22 cellular contexts compared by ENCODE assay signal in the genomic region with DNA sequence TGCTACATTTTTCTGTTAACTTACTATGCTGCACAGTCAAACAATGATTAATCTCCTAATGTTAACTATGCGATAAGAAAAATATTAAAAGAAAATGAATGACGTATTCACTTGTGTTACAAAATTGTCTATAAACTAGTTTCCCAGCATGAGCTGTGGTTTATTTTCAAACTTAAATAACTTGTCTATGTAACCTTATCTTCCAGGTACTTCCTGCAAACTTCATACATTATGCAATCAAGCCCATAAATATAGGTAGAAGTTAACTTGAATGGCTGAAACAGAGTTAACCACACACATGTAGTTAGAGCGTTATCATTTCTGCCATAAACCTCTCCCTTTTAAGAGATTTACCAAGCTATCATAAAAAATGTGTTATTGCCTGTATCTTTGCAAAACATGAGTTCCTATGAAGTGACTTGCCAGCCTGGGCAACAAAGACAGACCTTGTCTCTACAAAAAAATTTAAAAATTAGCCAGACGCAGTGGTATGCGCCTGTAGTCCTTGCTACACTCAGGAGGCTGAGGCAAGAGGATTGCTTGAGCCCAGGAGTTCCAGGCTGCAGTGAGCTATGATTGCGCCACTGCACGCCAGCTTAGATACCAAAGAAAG. TPM values are rescaled to one million over a fixed set of nuclear protein-coding genes. Genes with fewer than 3 reads are reported as not detected.
A peak's percentile ranks its signal among the peaks of the same experiment; 100 is the strongest.
DNase-seq lines count a peak whose midpoint lies in the region; ATAC-seq, FAIRE-seq and TF ChIP-seq lines count a peak whose summit lies in the region.
"Had no signal": no experiment of that assay in that cellular context is flagged by ENCODE, and none has a peak within 500 bp of the region (broad histone marks: within the 10 kb centered on the region; RNA-seq: fewer than 3 reads in every experiment).

No MANE protein-coding gene starts in this region.

- peaks cover 43 to 53% of the 10 kb centered on the region in 2 experiments for H3K4me1 ChIP-seq in neutrophil (ENCODE audit: control insufficient read depth in 1 of 2, insufficient read depth in 1 of 2, low read depth in 1 of 2, low read length in 1 of 2)
- H3K4me1 ChIP-seq: foreskin keratinocyte had no signal

- ATAC-seq in HG02938 (IDR thresholded peaks at IDR 0.05; ENCODE audit: unreplicated experiment) (no peak), GM21528 (IDR thresholded peaks at IDR 0.05; ENCODE audit: low FRiP score, unreplicated experiment) (no peak)
- ATAC-seq: activated CD8-positive, alpha-beta T cell treated with anti-CD3 and anti-CD28 coated beads, Interleukin-2, amount 10 ng/mL, durations not matched to agents 7 days and 5 days; foreskin keratinocyte; natural killer cell treated with Interleukin-12 subunit alpha and Interleukin-12 subunit beta and Interleukin-15 and Interleukin-18, amount 100 ng/mL, for 72 hours; stimulated activated naive B cell treated with anti-CD40 and anti-IgM and Interleukin-4, amounts not matched to agents 10 μg/mL and 1 μg/mL and 100 μg/mL, for 72 hours had no signal

- H3K9me3 ChIP-seq in neutrophil, result no peaks in the 10 kb centered on the region
- H3K9me3 ChIP-seq: thoracic aorta had no signal

- peak in 1 of 2 experiments; percentile 88 for DNase-seq in HL-60 (ENCODE audit: low read depth in 1 of 2, low spot score in 1 of 2)
- DNase-seq in NCI-H526 treated with DMSO at 0.1 percent for 48 hours (lab: John Stamatoyannopoulos, UW), result peak; percentile 92
- DNase-seq in bronchial epithelial cell (ENCODE audit: low read depth), result peak; percentile 38
- DNase-seq in NCI-H2107 (lab: John Stamatoyannopoulos, UW), result no peak
- no peak for DNase-seq in RKO (ENCODE audit: low spot score)
- DNase-seq: activated CD8-positive, alpha-beta T cell treated with anti-CD3 and anti-CD28 coated beads, Interleukin-2, amount 10 ng/mL, durations not matched to agents 7 days and 5 days; activated naive CD4-positive, alpha-beta T cell; activated T-cell treated with anti-CD3 and anti-CD28 coated beads, Interleukin-2, amount 50 U/mL, for 24 hours; amniotic stem cell; foreskin keratinocyte; Kasumi-1; mesenchymal stem cell; NCI-H1417 treated with DMSO at 0.1 percent for 48 hours; stimulated activated naive B cell treated with anti-CD40 and anti-IgM and Interleukin-4, amounts not matched to agents 10 μg/mL and 1 μg/mL and 100 μg/mL, for 72 hours had no signal

- FAIRE-seq in bronchial epithelial cell (lab: Jason Lieb, UNC), result no peak
- FAIRE-seq: H1, HTR-8/SVneo had no signal

- H3K4me3 ChIP-seq in HL-60 (replicated peaks; ENCODE audit: insufficient read depth, low read length), result no peak overlapping the region
- no peak overlapping the region for H3K4me3 ChIP-seq in bronchial epithelial cell (ENCODE audit: low read depth, low read length)
- peak overlapping the region in 1 of 2 experiments; percentile 3 for H3K4me3 ChIP-seq in neutrophil (ENCODE audit: low read depth in 1 of 2, low read length in 1 of 2)
- H3K4me3 ChIP-seq: thoracic aorta had no signal

- H3K36me3 ChIP-seq in bronchial epithelial cell (ENCODE audit: control insufficient read depth, insufficient read depth, low read length) (no peaks in the 10 kb centered on the region), neutrophil (no peaks in the 10 kb centered on the region)
- H3K36me3 ChIP-seq: thoracic aorta had no signal

- H3K27me3 ChIP-seq in HL-60 (ENCODE audit: insufficient read depth, poor library complexity, severe bottlenecking) (no peaks in the 10 kb centered on the region), bronchial epithelial cell (ENCODE audit: control insufficient read depth, insufficient read depth, low read length) (no peaks in the 10 kb centered on the region), neutrophil (no peaks in the 10 kb centered on the region)
- H3K27me3 ChIP-seq: foreskin keratinocyte had no signal

- H3K27ac ChIP-seq in HL-60 (replicated peaks) (peak overlapping the region; percentile 62), neutrophil (peak overlapping the region; percentile 79)
- H3K27ac ChIP-seq: epithelial cell of prostate, foreskin keratinocyte, thoracic aorta had no signal

- no peak for TF ChIP-seq CTCF in HL-60 (IDR thresholded peaks at IDR 0.05; ENCODE audit: insufficient read depth, low read length)
- TF ChIP-seq CTCF in bronchial epithelial cell (IDR thresholded peaks at IDR 0.05; ENCODE audit: insufficient read depth, low read length, severe bottlenecking), result no peak
- no peak for TF ChIP-seq CTCF in neutrophil (IDR thresholded peaks at IDR 0.05)

RNA-seq across cellular contexts. Expression of a gene that starts 17.7 kb away (rescaled TPM):
- 48.4 and 65.5 TPM in 2 replicates for total RNA-seq in bronchial epithelial cell

Comparison
In these comparisons a context has a peak if more than half of its experiments do, and no peak if none do; other contexts are left out.
1. DNase-seq: peak in NCI-H526 treated with DMSO at 0.1 percent for 48 hours (single experiment) and bronchial epithelial cell (single experiment); none in NCI-H2107 (single experiment) and RKO (single experiment).